Comparison of ENCODE assay signal across 6 cellular contexts in genomic region chr16:1478937-1479336, GRCh38. TPM values are rescaled to one million over a fixed set of nuclear protein-coding genes. Genes with fewer than 3 reads are reported as not detected.
"Had no signal": no experiment of that assay in that cellular context is flagged by ENCODE, and none has a peak within 500 bp of the region (broad histone marks: within the 10 kb centered on the region; RNA-seq: fewer than 3 reads in every experiment).

No MANE protein-coding gene starts in this region.

RNA-seq across cellular contexts. Expression of gene PTX4, which starts 9.8 kb away (rescaled TPM):
- total RNA-seq: GM23338, H1, H9, HepG2, HT1080 had no signal
- polyA plus RNA-seq: GM23338, H1 had no signal

RNA-seq across cellular contexts. Expression of gene CCDC154, which starts 34.6 kb away (rescaled TPM):
- total RNA-seq: GM23338 had no signal

RNA-seq across cellular contexts. Expression of gene PERCC1, which starts 48.1 kb away (rescaled TPM):
- total RNA-seq: GM23338, H1, H9, HFFc6, HT1080 had no signal
- polyA plus RNA-seq: GM23338, H1, HepG2 had no signal
